8 cellular contexts compared by ENCODE assay signal in the genomic region with DNA sequence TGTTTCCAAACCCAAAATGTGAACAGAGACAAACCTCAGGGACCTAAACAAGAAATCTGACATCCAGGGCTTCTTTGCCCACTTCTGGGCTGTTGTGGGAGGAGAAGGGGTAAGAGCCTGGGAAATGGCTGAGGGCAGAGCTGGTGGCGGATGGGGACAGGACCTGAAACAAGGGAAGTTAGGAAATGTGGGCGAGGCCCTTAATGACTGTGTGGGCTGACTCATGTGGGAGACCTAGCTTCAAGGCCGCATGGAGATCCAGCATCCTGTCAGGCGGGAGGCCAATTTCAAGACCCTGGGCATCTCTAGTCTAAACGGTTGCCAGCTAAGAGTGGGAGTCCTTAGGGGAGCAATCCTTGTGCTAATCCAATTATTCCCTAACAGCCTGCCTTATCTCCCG. TPM values are rescaled to one million over a fixed set of nuclear protein-coding genes. Genes with fewer than 3 reads are reported as not detected.
DNase-seq lines count a peak whose midpoint lies in the region; ATAC-seq, FAIRE-seq and TF ChIP-seq lines count a peak whose summit lies in the region.

No MANE protein-coding gene starts in this region.

- peak overlapping the region; percentile 32 for H3K27ac Mint-ChIP-seq in MCF 10A (ENCODE audit: low read depth, unreplicated experiment)
- H3K27ac Mint-ChIP-seq in activated naive CD4-positive, alpha-beta T cell treated with anti-CD3 and anti-CD28 coated beads, Interleukin-2, amount 50 U/mL, for 72 hours, result no peak overlapping the region

- peaks cover 47% of the 10 kb centered on the region for H3K4me1 Mint-ChIP-seq in MCF 10A (ENCODE audit: insufficient read depth, unreplicated experiment)

- H3K4me3 ChIP-seq in A549 (no peak overlapping the region), lower lobe of right lung (no peak overlapping the region), aorta (ENCODE audit: low read length in 2 of 2) (no peak overlapping the region)

- H3K4me1 ChIP-seq in A549, result peaks cover 13% of the 10 kb centered on the region; the same call in 2 of the 3 replicates
- peaks cover 28% of the 10 kb centered on the region for H3K4me1 ChIP-seq in lower lobe of right lung
- H3K4me1 ChIP-seq in aorta (ENCODE audit: control insufficient read depth in 1 of 2, insufficient read depth in 2 of 2, low read length in 2 of 2), result no peaks in the 10 kb centered on the region

- H3K36me3 ChIP-seq in lower lobe of right lung (no peaks in the 10 kb centered on the region), aorta (ENCODE audit: control insufficient read depth in 1 of 2, insufficient read depth in 2 of 2, low read length in 1 of 2) (no peaks in the 10 kb centered on the region)

- no peak for TF ChIP-seq RAD21 in A549 (conservative IDR thresholded peaks at IDR 0.05 in 1 of 2, IDR thresholded peaks at IDR 0.05 in 1 of 2)

- intact Hi-C loops in MCF 10A (cut with micrococcal nuclease), result no loop called here
- intact Hi-C loops in lower lobe of right lung (cut with DNase I), result no loop called here
- intact Hi-C loops in aorta (cut with DNase I), result no loop called here

- 61% methylated on average over 5 of the region's 6 CpGs for WGBS in A549 (ENCODE audit: missing lambda C conversion rate)
- WGBS in aorta, 2 donors, result 74% methylated on average over 6 of the region's 6 CpGs

- TF ChIP-seq CTCF in A549 (IDR thresholded peaks at IDR 0.05), result no peak
- no peak for TF ChIP-seq CTCF in MCF 10A (IDR thresholded peaks at IDR 0.05; ENCODE audit: unreplicated experiment)
- no peak for TF ChIP-seq CTCF in lower lobe of right lung (IDR thresholded peaks at IDR 0.05)

- CTCF ChIA-PET in A549 (lab: Yijun Ruan, JAX), result interaction anchor here (1.1 to 2.0 kb wide), 3 partner anchors 10 to 39 kb away, joined by 3 to 5 read pairs (median 4); no protein-coding TSS in a partner anchor
- CTCF ChIA-PET in MCF 10A (lab: Yijun Ruan, JAX), result interaction anchor here (0.6 to 1.0 kb wide), 2 partner anchors 20 to 776 kb away, joined by 4 read pairs; no protein-coding TSS in a partner anchor

- H3K9me3 Mint-ChIP-seq in MCF 10A (ENCODE audit: unreplicated experiment), result no peaks in the 10 kb centered on the region
- H3K9me3 Mint-ChIP-seq in activated naive CD4-positive, alpha-beta T cell treated with anti-CD3 and anti-CD28 coated beads, Interleukin-2, amount 50 U/mL, for 72 hours, result no peaks in the 10 kb centered on the region

- no peaks in the 10 kb centered on the region for H3K36me3 Mint-ChIP-seq in MCF 10A (ENCODE audit: insufficient read depth, unreplicated experiment)
- peaks cover 0 to 6% of the 10 kb centered on the region in 2 donors for H3K36me3 Mint-ChIP-seq in activated naive CD4-positive, alpha-beta T cell treated with anti-CD3 and anti-CD28 coated beads, Interleukin-2, amount 50 U/mL, for 72 hours

- H3K27me3 Mint-ChIP-seq in MCF 10A (ENCODE audit: insufficient read depth, unreplicated experiment), result no peaks in the 10 kb centered on the region

- no peaks in the 10 kb centered on the region for H3K9me3 ChIP-seq in A549
- no peaks in the 10 kb centered on the region for H3K9me3 ChIP-seq in lower lobe of right lung
- no peaks in the 10 kb centered on the region for H3K9me3 ChIP-seq in aorta (ENCODE audit: control insufficient read depth, low read length)

- no peak for TF ChIP-seq EP300 in A549 (IDR thresholded peaks at IDR 0.05)

- POLR2A ChIA-PET in A549 (lab: Yijun Ruan, JAX), result no interaction called here
- POLR2A ChIA-PET in MCF 10A (lab: Yijun Ruan, JAX), result interaction anchor here (0.6 to 2.0 kb wide), 9 partner anchors 15 to 131 kb away, joined by 3 to 7 read pairs (median 3); a partner anchor contains a TSS

- ATAC-seq in A549, result no peak
- ATAC-seq in lower lobe of right lung, result peak; percentile 34 to 43
- no peak for ATAC-seq in aorta (ENCODE audit: low FRiP score)
- ATAC-seq in activated naive CD4-positive, alpha-beta T cell treated with anti-CD3 and anti-CD28 coated beads, Interleukin-2, amount 50 U/mL, for 72 hours, result no peak

- BruUV-seq in MCF 10A (replicated peaks; lab: Mats Ljungman, UMichigan), result no TSS peak

- H3K27ac ChIP-seq in A549, result no peak overlapping the region
- no peak overlapping the region for H3K27ac ChIP-seq in lower lobe of right lung
- H3K27ac ChIP-seq in aorta (ENCODE audit: low read depth in 1 of 2, low read length in 2 of 2), result no peak overlapping the region

- no peaks in the 10 kb centered on the region for H3K27me3 ChIP-seq in lower lobe of right lung (ENCODE audit: low read depth)
- no peaks in the 10 kb centered on the region for H3K27me3 ChIP-seq in aorta (ENCODE audit: control insufficient read depth in 1 of 2, insufficient read depth in 2 of 2, low read length in 1 of 2)

- no peak overlapping the region for H3K4me3 Mint-ChIP-seq in MCF 10A (ENCODE audit: unreplicated experiment)

- no peak for TF ChIP-seq POLR2A in A549 (IDR thresholded peaks at IDR 0.05; ENCODE audit: low read length)

- DNase-seq in A549 (ENCODE audit: low read depth in 1 of 2, low spot score in 1 of 2) (peak; percentile 20 to 44), LHCN-M2 (ENCODE audit: low read depth) (peak; percentile 36), MCF 10A (ENCODE audit: unreplicated experiment) (peak; percentile 83), lower lobe of right lung (no peak), aorta (no peak), NCI-H524 treated with DMSO at 0.1 percent for 48 hours (lab: John Stamatoyannopoulos, UW) (no peak)
- no peak for DNase-seq in activated naive CD4-positive, alpha-beta T cell treated with anti-CD3 and anti-CD28 coated beads, Interleukin-2, amount 50 U/mL, for 72 hours (ENCODE audit: low spot score in 2 of 2)
- no peak for DNase-seq in activated naive CD4-positive, alpha-beta T cell treated with anti-CD3 and anti-CD28 coated beads, Interleukin-2, amount 50 U/mL, for 16 hours

- FAIRE-seq in A549 (lab: Jason Lieb, UNC), result no peak

- no peak overlapping the region for H3K4me2 ChIP-seq in A549

TF ChIP-seq in A549, 52 proteins besides CTCF, POLR2A, EP300 and RAD21 (continues in another document):
- no peak for TF ChIP-seq TFCP2L1 (CRISPR knock-in tag; IDR thresholded peaks at IDR 0.05)
- no peak for TF ChIP-seq MAFK (IDR thresholded peaks at IDR 0.05; ENCODE audit: partially characterized antibody)
- TF ChIP-seq, protein P1, sequence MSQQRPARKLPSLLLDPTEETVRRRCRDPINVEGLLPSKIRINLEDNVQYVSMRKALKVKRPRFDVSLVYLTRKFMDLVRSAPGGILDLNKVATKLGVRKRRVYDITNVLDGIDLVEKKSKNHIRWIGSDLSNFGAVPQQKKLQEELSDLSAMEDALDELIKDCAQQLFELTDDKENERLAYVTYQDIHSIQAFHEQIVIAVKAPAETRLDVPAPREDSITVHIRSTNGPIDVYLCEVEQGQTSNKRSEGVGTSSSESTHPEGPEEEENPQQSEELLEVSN (IDR thresholded peaks at IDR 0.05; ENCODE audit: borderline replicate concordance, low read depth), result no peak
- TF ChIP-seq JUN (IDR thresholded peaks at IDR 0.05), result no peak
- TF ChIP-seq, protein P2, sequence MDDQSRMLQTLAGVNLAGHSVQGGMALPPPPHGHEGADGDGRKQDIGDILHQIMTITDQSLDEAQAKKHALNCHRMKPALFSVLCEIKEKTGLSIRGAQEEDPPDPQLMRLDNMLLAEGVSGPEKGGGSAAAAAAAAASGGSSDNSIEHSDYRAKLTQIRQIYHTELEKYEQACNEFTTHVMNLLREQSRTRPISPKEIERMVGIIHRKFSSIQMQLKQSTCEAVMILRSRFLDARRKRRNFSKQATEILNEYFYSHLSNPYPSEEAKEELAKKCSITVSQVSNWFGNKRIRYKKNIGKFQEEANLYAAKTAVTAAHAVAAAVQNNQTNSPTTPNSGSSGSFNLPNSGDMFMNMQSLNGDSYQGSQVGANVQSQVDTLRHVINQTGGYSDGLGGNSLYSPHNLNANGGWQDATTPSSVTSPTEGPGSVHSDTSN (IDR thresholded peaks at IDR 0.05), result no peak
- TF ChIP-seq FOSL2 (IDR thresholded peaks at IDR 0.05), result no peak
- no peak for TF ChIP-seq FOSL2 (CRISPR knock-in tag; IDR thresholded peaks at IDR 0.05)
- no peak for TF ChIP-seq ZFP36 (IDR thresholded peaks at IDR 0.05; ENCODE audit: borderline replicate concordance, partially characterized antibody)
- no peak for TF ChIP-seq HOXB5 (CRISPR knock-in tag; IDR thresholded peaks at IDR 0.05)

RNA-seq across cellular contexts. Expression of a gene that starts 2.1 kb away (rescaled TPM):
- 3.0 and 4.1 TPM in 2 replicates for polyA plus RNA-seq in A549 (2011; rRNA removed)
- 6.6 and 8.6 TPM in 2 replicates for polyA plus RNA-seq in A549 (2012; cell fraction: cytosol; rRNA removed)
- polyA plus RNA-seq in A549 (2012; cell fraction: nucleus; rRNA removed), result 8.6 and 14.9 TPM in 2 replicates
- polyA plus RNA-seq in A549 (2017; fragmentation: RNase III; extraction: RNeasy Plus Mini Kit Qiagen cat#74134 plus additional on column Dnase treatment), result 3.4 to 4.2 TPM (median 3.8 TPM) in 3 replicates
- 2.7 and 2.9 TPM in 2 replicates for polyA minus RNA-seq in A549 (2011; rRNA and poly(A)+ RNA removed)
- 16.3 and 18.7 TPM in 2 replicates for total RNA-seq in LHCN-M2 (2014; rRNA removed)
- 3.3 TPM for polyA plus RNA-seq in LHCN-M2 (2012)
- total RNA-seq in MCF 10A (2022), result 21.6 and 34.8 TPM in 2 replicates
- total RNA-seq in lower lobe of right lung, result 17.8 TPM
- 10 to 100 TPM; 23.6 to 79.1 TPM for total RNA-seq in aorta
- polyA plus RNA-seq in aorta, result 1 to 10 TPM; 4.8 to 9.4 TPM
- 1 to 10 TPM in 1 of 2 donors, under 1 TPM in 1; 0.57 to 2.3 TPM for total RNA-seq in activated naive CD4-positive, alpha-beta T cell treated with anti-CD3 and anti-CD28 coated beads, Interleukin-2, amount 50 U/mL, for 72 hours

RNA-seq across cellular contexts. Expression of a gene that starts 31.2 kb away (rescaled TPM):
- polyA plus RNA-seq in A549 (2011; rRNA removed) (not detected in 2 replicates), A549 (2017; fragmentation: RNase III; extraction: RNeasy Plus Mini Kit Qiagen cat#74134 plus additional on column Dnase treatment) (not detected in 3 replicates), aorta (1 to 10 TPM in 1 of 2 donors, under 1 TPM in 1; 0.31 to 2.4 TPM)
- not detected in 2 replicates for polyA plus RNA-seq in A549 (2012; cell fraction: cytosol; rRNA removed)
- not detected in 2 replicates for polyA plus RNA-seq in A549 (2012; cell fraction: nucleus; rRNA removed)
- not detected in 2 replicates for polyA minus RNA-seq in A549 (2011; rRNA and poly(A)+ RNA removed)
- total RNA-seq in LHCN-M2 (2014; rRNA removed) (not detected in 2 replicates), MCF 10A (2022) (not detected in 2 replicates), lower lobe of right lung (4.6 TPM), aorta (not detected)
- polyA plus RNA-seq in LHCN-M2 (2012), result not detected
- not detected for total RNA-seq in activated naive CD4-positive, alpha-beta T cell treated with anti-CD3 and anti-CD28 coated beads, Interleukin-2, amount 50 U/mL, for 72 hours

Comparison
In these comparisons a context has a peak if more than half of its experiments do, and no peak if none do; other contexts are left out.
1. ATAC-seq: peak in lower lobe of right lung (2 of 2); none in A549 (0 of 2), aorta (single experiment) and activated naive CD4-positive, alpha-beta T cell treated with anti-CD3 and anti-CD28 coated beads, Interleukin-2, amount 50 U/mL, for 72 hours (0 of 2).
2. DNase-seq: peak in A549 (2 of 2), LHCN-M2 (single experiment) and MCF 10A (single experiment); none in lower lobe of right lung (single experiment), aorta (0 of 2), activated naive CD4-positive, alpha-beta T cell treated with anti-CD3 and anti-CD28 coated beads, Interleukin-2, amount 50 U/mL, for 72 hours (0 of 2), activated naive CD4-positive, alpha-beta T cell treated with anti-CD3 and anti-CD28 coated beads, Interleukin-2, amount 50 U/mL, for 16 hours (single experiment) and NCI-H524 treated with DMSO at 0.1 percent for 48 hours (single experiment).